ENCODE assay signal across 12 cellular contexts in the genomic region with DNA sequence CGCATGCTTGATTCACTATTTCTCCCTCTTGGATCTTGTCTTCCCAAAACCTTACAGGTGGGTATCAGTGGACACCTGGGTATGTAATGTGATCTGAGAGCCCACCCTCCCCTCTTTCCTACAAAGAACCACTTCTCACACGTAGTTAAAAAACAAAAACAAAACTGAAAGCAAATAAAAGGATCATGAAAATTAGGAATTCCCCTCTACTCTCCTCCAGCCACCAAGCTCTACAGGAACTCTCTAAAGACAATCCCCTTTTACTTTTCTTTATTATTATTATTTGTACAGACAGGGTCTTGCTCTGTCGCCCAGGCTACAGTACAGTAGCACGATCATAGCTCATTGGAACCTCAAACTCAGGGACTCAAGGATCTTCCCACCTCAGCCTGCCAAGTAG. TPM values are rescaled to one million over a fixed set of nuclear protein-coding genes. Genes with fewer than 3 reads are reported as not detected.
DNase-seq lines count a peak whose midpoint lies in the region; ATAC-seq and TF ChIP-seq lines count a peak whose summit lies in the region.
"Had no signal": no experiment of that assay in that cellular context is flagged by ENCODE, and none has a peak within 500 bp of the region (broad histone marks: within the 10 kb centered on the region; RNA-seq: fewer than 3 reads in every experiment).

No MANE protein-coding gene starts in this region.

- CTCF ChIA-PET in activated naive CD4-positive, alpha-beta T cell treated with anti-CD3 and anti-CD28 coated beads for 36 hours (lab: Charles Lee): interaction anchor here (0.9 to 1.0 kb wide), 3 partner anchors 11 to 14 kb away, joined by 3 to 4 read pairs (median 3); no protein-coding TSS in a partner anchor
- CTCF ChIA-PET in activated CD4-positive, alpha-beta memory T cell treated with anti-CD3 and anti-CD28 coated beads, Interleukin-2, amount 10 ng/mL, durations not matched to agents 7 days and 5 days (lab: Charles Lee): interaction anchor here (1.0 to 1.4 kb wide), 3 partner anchors 10 to 40 kb away, joined by 3 to 5 read pairs (median 4); no protein-coding TSS in a partner anchor

- H3K9me3 Mint-ChIP-seq in activated naive CD4-positive, alpha-beta T cell treated with anti-CD3 and anti-CD28 coated beads for 36 hours: peaks cover 3% of the 10 kb centered on the region
- H3K9me3 Mint-ChIP-seq in activated CD4-positive, alpha-beta memory T cell treated with anti-CD3 and anti-CD28 coated beads, Interleukin-2, amount 10 ng/mL, durations not matched to agents 7 days and 5 days: peaks cover 2% of the 10 kb centered on the region
- H3K9me3 Mint-ChIP-seq in stimulated activated naive CD8-positive, alpha-beta T cell treated with anti-CD3 and anti-CD28 coated beads, Interleukin-15, Interleukin-2, amounts not matched to agents 100 ng/mL and 50 ng/mL, for 24 hours: peaks cover 4% of the 10 kb centered on the region
- peaks cover 3% of the 10 kb centered on the region for H3K9me3 Mint-ChIP-seq in glutamatergic neuron (ENCODE audit: unreplicated experiment)

- no peak for TF ChIP-seq CTCF in glutamatergic neuron (IDR thresholded peaks at IDR 0.05; ENCODE audit: partially characterized antibody, unreplicated experiment)

- intact Hi-C loops in activated naive CD4-positive, alpha-beta T cell treated with anti-CD3 and anti-CD28 coated beads for 36 hours (cut with micrococcal nuclease): loop anchor here (1.0 kb wide), 1 partner anchor 15 kb away; no protein-coding TSS in a partner anchor

- peak overlapping the region; percentile 65 for H3K27ac Mint-ChIP-seq in activated naive CD4-positive, alpha-beta T cell treated with anti-CD3 and anti-CD28 coated beads for 36 hours
- peak overlapping the region; percentile 73 for H3K27ac Mint-ChIP-seq in activated CD4-positive, alpha-beta memory T cell treated with anti-CD3 and anti-CD28 coated beads, Interleukin-2, amount 10 ng/mL, durations not matched to agents 7 days and 5 days
- H3K27ac Mint-ChIP-seq in stimulated activated naive CD8-positive, alpha-beta T cell treated with anti-CD3 and anti-CD28 coated beads, Interleukin-15, Interleukin-2, amounts not matched to agents 100 ng/mL and 50 ng/mL, for 24 hours: peak overlapping the region; percentile 86
- H3K27ac Mint-ChIP-seq in glutamatergic neuron (ENCODE audit: unreplicated experiment): no peak overlapping the region
- H3K27ac Mint-ChIP-seq: type B pancreatic cell had no signal

- no peaks in the 10 kb centered on the region for H3K27me3 Mint-ChIP-seq in activated naive CD4-positive, alpha-beta T cell treated with anti-CD3 and anti-CD28 coated beads for 36 hours (ENCODE audit: low read depth)
- no peaks in the 10 kb centered on the region for H3K27me3 Mint-ChIP-seq in activated CD4-positive, alpha-beta memory T cell treated with anti-CD3 and anti-CD28 coated beads, Interleukin-2, amount 10 ng/mL, durations not matched to agents 7 days and 5 days
- no peaks in the 10 kb centered on the region for H3K27me3 Mint-ChIP-seq in stimulated activated naive CD8-positive, alpha-beta T cell treated with anti-CD3 and anti-CD28 coated beads, Interleukin-15, Interleukin-2, amounts not matched to agents 100 ng/mL and 50 ng/mL, for 24 hours
- H3K27me3 Mint-ChIP-seq in glutamatergic neuron (ENCODE audit: unreplicated experiment): peaks cover 4% of the 10 kb centered on the region
- H3K27me3 Mint-ChIP-seq: type B pancreatic cell had no signal

- H3K4me1 Mint-ChIP-seq in activated naive CD4-positive, alpha-beta T cell treated with anti-CD3 and anti-CD28 coated beads for 36 hours (ENCODE audit: low read depth): peaks cover 50% of the 10 kb centered on the region
- peaks cover 48% of the 10 kb centered on the region for H3K4me1 Mint-ChIP-seq in activated CD4-positive, alpha-beta memory T cell treated with anti-CD3 and anti-CD28 coated beads, Interleukin-2, amount 10 ng/mL, durations not matched to agents 7 days and 5 days
- peaks cover 63% of the 10 kb centered on the region for H3K4me1 Mint-ChIP-seq in stimulated activated naive CD8-positive, alpha-beta T cell treated with anti-CD3 and anti-CD28 coated beads, Interleukin-15, Interleukin-2, amounts not matched to agents 100 ng/mL and 50 ng/mL, for 24 hours (ENCODE audit: low read depth)
- peaks cover 3% of the 10 kb centered on the region for H3K4me1 Mint-ChIP-seq in glutamatergic neuron (ENCODE audit: low read depth, unreplicated experiment)

- peak; percentile 69 for ATAC-seq in HG02884 (IDR thresholded peaks at IDR 0.05; ENCODE audit: unreplicated experiment)
- ATAC-seq: esophagus mucosa had no signal

- no peaks in the 10 kb centered on the region for H3K36me3 Mint-ChIP-seq in activated naive CD4-positive, alpha-beta T cell treated with anti-CD3 and anti-CD28 coated beads for 36 hours (ENCODE audit: low read depth)
- H3K36me3 Mint-ChIP-seq in activated CD4-positive, alpha-beta memory T cell treated with anti-CD3 and anti-CD28 coated beads, Interleukin-2, amount 10 ng/mL, durations not matched to agents 7 days and 5 days (ENCODE audit: low read depth): peaks cover 26% of the 10 kb centered on the region
- no peaks in the 10 kb centered on the region for H3K36me3 Mint-ChIP-seq in stimulated activated naive CD8-positive, alpha-beta T cell treated with anti-CD3 and anti-CD28 coated beads, Interleukin-15, Interleukin-2, amounts not matched to agents 100 ng/mL and 50 ng/mL, for 24 hours (ENCODE audit: low read depth)
- no peaks in the 10 kb centered on the region for H3K36me3 Mint-ChIP-seq in glutamatergic neuron (ENCODE audit: unreplicated experiment)
- H3K36me3 Mint-ChIP-seq: type B pancreatic cell had no signal

- DNase-seq in activated naive CD4-positive, alpha-beta T cell treated with anti-CD3 and anti-CD28 coated beads for 36 hours: no peak
- DNase-seq in activated naive CD4-positive, alpha-beta T cell (lab: John Stamatoyannopoulos, UW): no peak
- DNase-seq in activated CD4-positive, alpha-beta memory T cell treated with anti-CD3 and anti-CD28 coated beads, Interleukin-2, amount 10 ng/mL, durations not matched to agents 7 days and 5 days: no peak
- DNase-seq in HT-29 (ENCODE audit: low spot score): no peak
- no peak for DNase-seq in HuH-7 (ENCODE audit: low spot score)
- DNase-seq in glutamatergic neuron: no peak
- DNase-seq: adrenal gland, NCI-H345 had no signal

- POLR2A ChIA-PET in activated CD4-positive, alpha-beta memory T cell treated with anti-CD3 and anti-CD28 coated beads, Interleukin-2, amount 10 ng/mL, durations not matched to agents 7 days and 5 days (lab: Charles Lee): interaction anchor here (0.8 to 2.8 kb wide), 4 partner anchors 10 to 474 kb away, joined by 3 to 11 read pairs (median 5); partner anchors contain the start of gene NABP1

- peak overlapping the region; percentile 59 for H3K4me3 Mint-ChIP-seq in activated naive CD4-positive, alpha-beta T cell treated with anti-CD3 and anti-CD28 coated beads for 36 hours
- peak overlapping the region; percentile 72 for H3K4me3 Mint-ChIP-seq in activated CD4-positive, alpha-beta memory T cell treated with anti-CD3 and anti-CD28 coated beads, Interleukin-2, amount 10 ng/mL, durations not matched to agents 7 days and 5 days
- H3K4me3 Mint-ChIP-seq in stimulated activated naive CD8-positive, alpha-beta T cell treated with anti-CD3 and anti-CD28 coated beads, Interleukin-15, Interleukin-2, amounts not matched to agents 100 ng/mL and 50 ng/mL, for 24 hours: peak overlapping the region; percentile 79
- H3K4me3 Mint-ChIP-seq in glutamatergic neuron (ENCODE audit: unreplicated experiment): no peak overlapping the region
- H3K4me3 Mint-ChIP-seq: type B pancreatic cell had no signal

RNA-seq across cellular contexts. Expression of gene MYO1B, which starts 40.8 kb away (rescaled TPM):
- 10 to 100 TPM; 39.2 to 40.5 TPM for total RNA-seq in activated naive CD4-positive, alpha-beta T cell treated with anti-CD3 and anti-CD28 coated beads for 36 hours
- 1 to 10 TPM; 2.1 to 2.9 TPM for total RNA-seq in activated CD4-positive, alpha-beta memory T cell treated with anti-CD3 and anti-CD28 coated beads, Interleukin-2, amount 10 ng/mL, durations not matched to agents 7 days and 5 days
- total RNA-seq in HT-29 (2014; rRNA removed; shearing (Covaris generic)): 2.0 and 2.5 TPM in 2 replicates
- 129 TPM for total RNA-seq in glutamatergic neuron (ENCODE audit: unreplicated experiment)

RNA-seq across cellular contexts. Expression of gene STAT4, which starts 53.6 kb away (rescaled TPM):
- 10 to 100 TPM; 53.9 to 54.6 TPM for total RNA-seq in activated naive CD4-positive, alpha-beta T cell treated with anti-CD3 and anti-CD28 coated beads for 36 hours
- total RNA-seq in activated CD4-positive, alpha-beta memory T cell treated with anti-CD3 and anti-CD28 coated beads, Interleukin-2, amount 10 ng/mL, durations not matched to agents 7 days and 5 days: 100 to 1,000 TPM; 122 to 124 TPM
- total RNA-seq in HT-29 (2014; rRNA removed; shearing (Covaris generic)): 0.39 TPM in 1 of 2 replicates, not detected in the other
- total RNA-seq in glutamatergic neuron (ENCODE audit: unreplicated experiment): 0.74 TPM

Comparison
In these comparisons a context has a peak if more than half of its experiments do, and no peak if none do; other contexts are left out.
1. RNA of gene MYO1B, which starts 40.8 kb away (total RNA-seq): 129 TPM in glutamatergic neuron (single experiment) and 39.2 to 40.5 TPM in activated naive CD4-positive, alpha-beta T cell treated with anti-CD3 and anti-CD28 coated beads for 36 hours; 2.1 to 2.9 TPM in activated CD4-positive, alpha-beta memory T cell treated with anti-CD3 and anti-CD28 coated beads, Interleukin-2, amount 10 ng/mL, durations not matched to agents 7 days and 5 days and 2.0 to 2.5 TPM in HT-29; every median in the first group is over 10 times any median in the second.
2. RNA of gene STAT4, which starts 53.6 kb away (total RNA-seq): 122 to 124 TPM in activated CD4-positive, alpha-beta memory T cell treated with anti-CD3 and anti-CD28 coated beads, Interleukin-2, amount 10 ng/mL, durations not matched to agents 7 days and 5 days and 53.9 to 54.6 TPM in activated naive CD4-positive, alpha-beta T cell treated with anti-CD3 and anti-CD28 coated beads for 36 hours; 0.74 TPM in glutamatergic neuron (single experiment) and 0.39 TPM in HT-29; every median in the first group is over 10 times any median in the second.